ENCODE assay signal across 1 cellular context in the genomic region with DNA sequence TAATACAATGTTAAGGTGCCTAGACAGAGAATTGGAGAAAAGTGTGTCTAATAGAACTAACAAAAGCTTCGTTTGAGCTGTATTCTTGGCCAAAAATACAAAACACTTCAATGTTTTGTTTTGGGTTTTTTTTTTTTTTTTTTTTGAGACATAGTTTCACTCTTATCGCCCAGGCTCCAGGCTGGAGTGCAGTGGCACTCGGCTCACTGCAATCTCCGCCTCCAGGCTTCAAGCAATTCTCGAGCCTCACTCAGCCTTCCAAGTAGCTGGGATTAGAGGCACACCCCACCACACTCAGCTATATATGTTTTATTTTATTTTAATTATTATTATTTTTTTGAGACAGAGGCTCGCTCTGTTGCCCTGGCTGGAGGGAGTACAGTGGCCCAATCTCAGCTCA.
TF ChIP-seq lines count a peak whose summit lies in the region.

No MANE protein-coding gene starts in this region.

TF ChIP-seq in K562, 482 proteins besides CTCF, POLR2A, EP300 and RAD21:
- no peak for TF ChIP-seq MEIS2 (IDR thresholded peaks at IDR 0.05; ENCODE audit: partially characterized antibody)
- peak; percentile 22; the same call in 1 of the 2 replicates for TF ChIP-seq TEAD4 (IDR thresholded peaks at IDR 0.05; ENCODE audit: low read length)
- no peak for TF ChIP-seq TEAD4 (CRISPR knock-in tag; IDR thresholded peaks at IDR 0.05; ENCODE audit: borderline replicate concordance)
- TF ChIP-seq ZNF121 (CRISPR knock-in tag; conservative IDR thresholded peaks at IDR 0.05) = no peak
- TF ChIP-seq, protein P1, sequence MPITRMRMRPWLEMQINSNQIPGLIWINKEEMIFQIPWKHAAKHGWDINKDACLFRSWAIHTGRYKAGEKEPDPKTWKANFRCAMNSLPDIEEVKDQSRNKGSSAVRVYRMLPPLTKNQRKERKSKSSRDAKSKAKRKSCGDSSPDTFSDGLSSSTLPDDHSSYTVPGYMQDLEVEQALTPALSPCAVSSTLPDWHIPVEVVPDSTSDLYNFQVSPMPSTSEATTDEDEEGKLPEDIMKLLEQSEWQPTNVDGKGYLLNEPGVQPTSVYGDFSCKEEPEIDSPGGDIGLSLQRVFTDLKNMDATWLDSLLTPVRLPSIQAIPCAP (CRISPR knock-in tag; IDR thresholded peaks at IDR 0.05; ENCODE audit: borderline replicate concordance) = no peak
- TF ChIP-seq TAF9B (IDR thresholded peaks at IDR 0.05; ENCODE audit: partially characterized antibody) = no peak
- no peak for TF ChIP-seq CBX2 (IDR thresholded peaks at IDR 0.05; ENCODE audit: insufficient read depth, low read length, poor library complexity, severe bottlenecking)
- TF ChIP-seq ZNF384 (IDR thresholded peaks at IDR 0.05; ENCODE audit: low read depth, low read length) = peak; percentile 75
- peak; percentile 42; the same call in 1 of the 2 replicates for TF ChIP-seq TAL1 (IDR thresholded peaks at IDR 0.05)
- TF ChIP-seq, protein P2, sequence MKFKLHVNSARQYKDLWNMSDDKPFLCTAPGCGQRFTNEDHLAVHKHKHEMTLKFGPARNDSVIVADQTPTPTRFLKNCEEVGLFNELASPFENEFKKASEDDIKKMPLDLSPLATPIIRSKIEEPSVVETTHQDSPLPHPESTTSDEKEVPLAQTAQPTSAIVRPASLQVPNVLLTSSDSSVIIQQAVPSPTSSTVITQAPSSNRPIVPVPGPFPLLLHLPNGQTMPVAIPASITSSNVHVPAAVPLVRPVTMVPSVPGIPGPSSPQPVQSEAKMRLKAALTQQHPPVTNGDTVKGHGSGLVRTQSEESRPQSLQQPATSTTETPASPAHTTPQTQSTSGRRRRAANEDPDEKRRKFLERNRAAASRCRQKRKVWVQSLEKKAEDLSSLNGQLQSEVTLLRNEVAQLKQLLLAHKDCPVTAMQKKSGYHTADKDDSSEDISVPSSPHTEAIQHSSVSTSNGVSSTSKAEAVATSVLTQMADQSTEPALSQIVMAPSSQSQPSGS (CRISPR knock-in tag; IDR thresholded peaks at IDR 0.05) = no peak
- no peak for TF ChIP-seq ZNF354B (CRISPR knock-in tag; IDR thresholded peaks at IDR 0.05)
- TF ChIP-seq CBFA2T3 (IDR thresholded peaks at IDR 0.05) = peak; percentile 54
- peak; percentile 60 for TF ChIP-seq TCF3 (CRISPR knock-in tag; IDR thresholded peaks at IDR 0.05)
- 0 out of 2 replicates have a peak, but pooled peaks have one; percentile 7 for TF ChIP-seq CBFA2T2 (conservative IDR thresholded peaks at IDR 0.05)
- TF ChIP-seq KAT7 (CRISPR knock-in tag; IDR thresholded peaks at IDR 0.05; ENCODE audit: borderline replicate concordance) = no peak
- no peak for TF ChIP-seq NFYB (IDR thresholded peaks at IDR 0.05; ENCODE audit: extremely low read depth, insufficient read length)
- TF ChIP-seq RHOXF2B (CRISPR knock-in tag; conservative IDR thresholded peaks at IDR 0.05) = no peak
- TF ChIP-seq, protein P3, sequence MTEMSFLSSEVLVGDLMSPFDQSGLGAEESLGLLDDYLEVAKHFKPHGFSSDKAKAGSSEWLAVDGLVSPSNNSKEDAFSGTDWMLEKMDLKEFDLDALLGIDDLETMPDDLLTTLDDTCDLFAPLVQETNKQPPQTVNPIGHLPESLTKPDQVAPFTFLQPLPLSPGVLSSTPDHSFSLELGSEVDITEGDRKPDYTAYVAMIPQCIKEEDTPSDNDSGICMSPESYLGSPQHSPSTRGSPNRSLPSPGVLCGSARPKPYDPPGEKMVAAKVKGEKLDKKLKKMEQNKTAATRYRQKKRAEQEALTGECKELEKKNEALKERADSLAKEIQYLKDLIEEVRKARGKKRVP (CRISPR knock-in tag; IDR thresholded peaks at IDR 0.05) = no peak
- TF ChIP-seq ZSCAN29 (IDR thresholded peaks at IDR 0.05) = no peak
- TF ChIP-seq, protein P4, sequence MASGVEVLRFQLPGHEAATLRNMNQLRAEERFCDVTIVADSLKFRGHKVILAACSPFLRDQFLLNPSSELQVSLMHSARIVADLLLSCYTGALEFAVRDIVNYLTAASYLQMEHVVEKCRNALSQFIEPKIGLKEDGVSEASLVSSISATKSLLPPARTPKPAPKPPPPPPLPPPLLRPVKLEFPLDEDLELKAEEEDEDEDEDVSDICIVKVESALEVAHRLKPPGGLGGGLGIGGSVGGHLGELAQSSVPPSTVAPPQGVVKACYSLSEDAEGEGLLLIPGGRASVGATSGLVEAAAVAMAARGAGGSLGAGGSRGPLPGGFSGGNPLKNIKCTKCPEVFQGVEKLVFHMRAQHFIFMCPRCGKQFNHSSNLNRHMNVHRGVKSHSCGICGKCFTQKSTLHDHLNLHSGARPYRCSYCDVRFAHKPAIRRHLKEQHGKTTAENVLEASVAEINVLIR (CRISPR knock-in tag; IDR thresholded peaks at IDR 0.05) = no peak
- no peak for TF ChIP-seq HNRNPL (IDR thresholded peaks at IDR 0.05; ENCODE audit: low read depth, low read length)
- no peak for TF ChIP-seq GABPA (tag; conservative IDR thresholded peaks at IDR 0.05; ENCODE audit: low read depth)
- TF ChIP-seq POLR2H (tag; IDR thresholded peaks at IDR 0.05; ENCODE audit: low read depth) = no peak
- TF ChIP-seq, protein P5, sequence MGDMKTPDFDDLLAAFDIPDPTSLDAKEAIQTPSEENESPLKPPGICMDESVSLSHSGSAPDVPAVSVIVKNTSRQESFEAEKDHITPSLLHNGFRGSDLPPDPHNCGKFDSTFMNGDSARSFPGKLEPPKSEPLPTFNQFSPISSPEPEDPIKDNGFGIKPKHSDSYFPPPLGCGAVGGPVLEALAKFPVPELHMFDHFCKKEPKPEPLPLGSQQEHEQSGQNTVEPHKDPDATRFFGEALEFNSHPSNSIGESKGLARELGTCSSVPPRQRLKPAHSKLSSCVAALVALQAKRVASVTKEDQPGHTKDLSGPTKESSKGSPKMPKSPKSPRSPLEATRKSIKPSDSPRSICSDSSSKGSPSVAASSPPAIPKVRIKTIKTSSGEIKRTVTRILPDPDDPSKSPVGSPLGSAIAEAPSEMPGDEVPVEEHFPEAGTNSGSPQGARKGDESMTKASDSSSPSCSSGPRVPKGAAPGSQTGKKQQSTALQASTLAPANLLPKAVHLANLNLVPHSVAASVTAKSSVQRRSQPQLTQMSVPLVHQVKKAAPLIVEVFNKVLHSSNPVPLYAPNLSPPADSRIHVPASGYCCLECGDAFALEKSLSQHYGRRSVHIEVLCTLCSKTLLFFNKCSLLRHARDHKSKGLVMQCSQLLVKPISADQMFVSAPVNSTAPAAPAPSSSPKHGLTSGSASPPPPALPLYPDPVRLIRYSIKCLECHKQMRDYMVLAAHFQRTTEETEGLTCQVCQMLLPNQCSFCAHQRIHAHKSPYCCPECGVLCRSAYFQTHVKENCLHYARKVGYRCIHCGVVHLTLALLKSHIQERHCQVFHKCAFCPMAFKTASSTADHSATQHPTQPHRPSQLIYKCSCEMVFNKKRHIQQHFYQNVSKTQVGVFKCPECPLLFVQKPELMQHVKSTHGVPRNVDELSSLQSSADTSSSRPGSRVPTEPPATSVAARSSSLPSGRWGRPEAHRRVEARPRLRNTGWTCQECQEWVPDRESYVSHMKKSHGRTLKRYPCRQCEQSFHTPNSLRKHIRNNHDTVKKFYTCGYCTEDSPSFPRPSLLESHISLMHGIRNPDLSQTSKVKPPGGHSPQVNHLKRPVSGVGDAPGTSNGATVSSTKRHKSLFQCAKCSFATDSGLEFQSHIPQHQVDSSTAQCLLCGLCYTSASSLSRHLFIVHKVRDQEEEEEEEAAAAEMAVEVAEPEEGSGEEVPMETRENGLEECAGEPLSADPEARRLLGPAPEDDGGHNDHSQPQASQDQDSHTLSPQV (IDR thresholded peaks at IDR 0.05) = no peak
- TF ChIP-seq LARP7 (IDR thresholded peaks at IDR 0.05) = no peak
